Comparison of ENCODE assay signal across 20 cellular contexts in the genomic region with DNA sequence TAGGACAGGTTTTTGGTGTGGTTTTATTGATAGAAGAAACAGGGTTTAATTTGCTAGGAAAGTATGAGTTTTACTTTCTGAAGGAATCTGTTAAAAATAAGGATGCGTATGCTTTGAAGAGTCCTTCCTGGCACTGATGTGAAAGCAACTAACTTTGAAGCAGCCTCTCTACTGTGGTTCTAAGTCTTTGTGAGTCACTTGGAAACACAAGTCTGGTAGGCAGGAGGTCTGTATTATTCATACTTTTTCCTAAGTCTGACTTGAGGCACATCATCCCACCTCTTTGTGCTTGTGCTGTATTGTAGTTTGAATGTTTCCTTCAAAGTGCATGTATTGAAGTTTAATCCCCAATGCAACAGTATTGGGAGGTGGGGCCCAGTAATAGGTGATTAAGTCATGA.
"Had no signal": no experiment of that assay in that cellular context is flagged by ENCODE, and none has a peak within 500 bp of the region (broad histone marks: within the 10 kb centered on the region; RNA-seq: fewer than 3 reads in every experiment).

No MANE protein-coding gene starts in this region.

- H3K4me3 Mint-ChIP-seq: activated naive CD8-positive, alpha-beta T cell treated with anti-CD3 and anti-CD28 coated beads, Interleukin-2, amount 10 ng/mL, durations not matched to agents 7 days and 5 days; activated T-helper 1 cell treated with anti-CD3 and anti-CD28 coated beads, Interleukin-12 subunit alpha, Interleukin-12 subunit beta, Interleukin-2, Interleukin-4 antibody, amounts not matched to agents 30 ng/mL and 10 ng/mL and 1 ng/mL, durations not matched to agents 14 hours and 24 hours and 36 hours; central memory CD8-positive, alpha-beta T cell; natural killer cell treated with Interleukin-12 subunit alpha and Interleukin-12 subunit beta and Interleukin-15 and Interleukin-18, amount 100 ng/mL, for 72 hours had no signal

- H3K4me1 Mint-ChIP-seq: activated naive CD8-positive, alpha-beta T cell treated with anti-CD3 and anti-CD28 coated beads, Interleukin-2, amount 10 ng/mL, durations not matched to agents 7 days and 5 days; central memory CD8-positive, alpha-beta T cell had no signal

- H3K27me3 Mint-ChIP-seq: activated naive CD8-positive, alpha-beta T cell treated with anti-CD3 and anti-CD28 coated beads, Interleukin-2, amount 10 ng/mL, durations not matched to agents 7 days and 5 days; central memory CD8-positive, alpha-beta T cell; natural killer cell treated with Interleukin-12 subunit alpha and Interleukin-12 subunit beta and Interleukin-15 and Interleukin-18, amount 100 ng/mL, for 72 hours; progenitor cell of endocrine pancreas had no signal

- H3K36me3 Mint-ChIP-seq: activated naive CD8-positive, alpha-beta T cell treated with anti-CD3 and anti-CD28 coated beads, Interleukin-2, amount 10 ng/mL, durations not matched to agents 7 days and 5 days had no signal

- H3K27ac Mint-ChIP-seq: activated naive CD8-positive, alpha-beta T cell treated with anti-CD3 and anti-CD28 coated beads, Interleukin-2, amount 10 ng/mL, durations not matched to agents 7 days and 5 days; activated T-helper 1 cell treated with anti-CD3 and anti-CD28 coated beads, Interleukin-12 subunit alpha, Interleukin-12 subunit beta, Interleukin-2, Interleukin-4 antibody, amounts not matched to agents 30 ng/mL and 10 ng/mL and 1 ng/mL, durations not matched to agents 14 hours and 24 hours and 36 hours; natural killer cell treated with Interleukin-12 subunit alpha and Interleukin-12 subunit beta and Interleukin-15 and Interleukin-18, amount 100 ng/mL, for 72 hours; progenitor cell of endocrine pancreas had no signal

- H3K9me3 ChIP-seq: ascending aorta, right atrium auricular region had no signal

- H3K27ac ChIP-seq: ascending aorta, right atrium auricular region had no signal

- H3K4me3 ChIP-seq: ascending aorta, right atrium auricular region, skin epidermis had no signal

- DNase-seq: activated CD4-positive, alpha-beta T cell treated with anti-CD3 and anti-CD28 coated beads, Interleukin-2, amount 50 U/mL, for 1 hour; activated CD8-positive, alpha-beta memory T cell treated with anti-CD3 and anti-CD28 coated beads for 24 hours; activated naive CD4-positive, alpha-beta T cell; activated naive CD8-positive, alpha-beta T cell treated with anti-CD3 and anti-CD28 coated beads, Interleukin-2, amount 10 ng/mL, durations not matched to agents 7 days and 5 days; dermis blood vessel endothelial cell; erythroblast; hippocampal formation; left ventricle myocardium superior; stimulated activated CD4-positive, alpha-beta T cell treated with anti-CD3 and anti-CD28 coated beads, Interleukin-4, amount 100 ng/mL, for 4 hours; stimulated activated CD8-positive, alpha-beta memory T cell treated with anti-CD3 and anti-CD28 coated beads, Interleukin-4, amount 100 ng/mL, for 48 hours; stimulated activated naive CD8-positive, alpha-beta T cell treated with anti-CD3 and anti-CD28 coated beads, Interleukin-15, Interleukin-2, amounts not matched to agents 100 U/mL and 50 U/mL, for 24 hours; T-helper 1 cell; T1000 had no signal

- H3K4me1 ChIP-seq: ascending aorta, right atrium auricular region had no signal

- H3K27me3 ChIP-seq: ascending aorta, right atrium auricular region had no signal

- H3K36me3 ChIP-seq: ascending aorta, right atrium auricular region had no signal
